In the genomic region with DNA sequence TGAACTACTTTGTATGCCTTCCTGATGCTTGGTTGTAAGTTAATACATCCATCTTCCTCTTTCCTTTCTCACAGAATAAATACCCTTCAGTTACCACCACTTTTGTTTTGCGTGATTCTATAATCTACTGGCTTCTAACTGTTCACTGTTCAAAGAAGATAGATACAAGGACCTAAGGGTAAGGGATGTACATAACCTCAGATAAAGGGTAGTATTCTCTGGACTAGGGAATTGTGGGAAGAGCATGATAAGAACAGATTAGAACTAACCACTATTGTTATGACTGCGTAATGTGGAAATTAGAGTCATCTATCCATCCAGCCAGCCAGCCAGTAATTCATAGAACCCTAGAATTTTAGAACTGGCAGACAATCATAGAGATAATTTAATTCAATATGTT, we compare ENCODE assay signal across 25 cellular contexts. TPM values are rescaled to one million over a fixed set of nuclear protein-coding genes. Genes with fewer than 3 reads are reported as not detected.
A peak's percentile ranks its signal among the peaks of the same experiment; 100 is the strongest.
DNase-seq lines count a peak whose midpoint lies in the region; FAIRE-seq and TF ChIP-seq lines count a peak whose summit lies in the region.
"Had no signal": no experiment of that assay in that cellular context is flagged by ENCODE, and none has a peak within 500 bp of the region (broad histone marks: within the 10 kb centered on the region; RNA-seq: fewer than 3 reads in every experiment).

No MANE protein-coding gene starts in this region.

- H3K4me1 Mint-ChIP-seq in Caco-2 (ENCODE audit: low read depth, unreplicated experiment) (peaks cover 49% of the 10 kb centered on the region), astrocyte (ENCODE audit: low read depth, unreplicated experiment) (peaks cover 11% of the 10 kb centered on the region), chondrocyte (ENCODE audit: low read depth) (peaks cover 21% of the 10 kb centered on the region)
- H3K4me1 Mint-ChIP-seq: CD4-positive, CD25-positive, alpha-beta regulatory T cell had no signal

- H3K9ac ChIP-seq in astrocyte (ENCODE audit: low read length), result no peak overlapping the region
- no peak overlapping the region for H3K9ac ChIP-seq in neural cell (ENCODE audit: low read length)
- H3K9ac ChIP-seq: BLaER1, KMS-11 had no signal

- H3K27ac ChIP-seq in astrocyte (ENCODE audit: low read depth, low read length) (no peak overlapping the region), neural cell (ENCODE audit: low read length) (peak overlapping the region; percentile 76), thyroid gland (no peak overlapping the region)
- H3K27ac ChIP-seq: BLaER1, KMS-11, Peyer's patch had no signal

- POLR2A ChIA-PET in Caco-2 (lab: Charles Lee), result interaction anchor here (0.6 to 1.9 kb wide), 3 partner anchors 10 to 70 kb away, joined by 3 to 6 read pairs (median 6); no protein-coding TSS in a partner anchor

- H3K27ac Mint-ChIP-seq in Caco-2 (ENCODE audit: unreplicated experiment), result peak overlapping the region; percentile 92
- no peak overlapping the region for H3K27ac Mint-ChIP-seq in astrocyte (ENCODE audit: unreplicated experiment)
- H3K27ac Mint-ChIP-seq in chondrocyte (ENCODE audit: unreplicated experiment), result no peak overlapping the region
- H3K27ac Mint-ChIP-seq: CD4-positive, CD25-positive, alpha-beta regulatory T cell; HFFc6 had no signal

- WGBS in thyroid gland, 2 donors, result 95 to 99% methylated on average over 2 of the region's 2 CpGs

- no peak for TF ChIP-seq POLR2A in thyroid gland (IDR thresholded peaks at IDR 0.05)

- H3K9me2 ChIP-seq in neural cell (ENCODE audit: insufficient read depth, low read length), result no peaks in the 10 kb centered on the region

- H3K36me3 ChIP-seq in Caco-2 (ENCODE audit: control insufficient read depth, insufficient read depth, low read length) (no peaks in the 10 kb centered on the region), astrocyte (ENCODE audit: insufficient read depth, low read length) (no peaks in the 10 kb centered on the region), neural cell (ENCODE audit: insufficient read depth, low read length) (no peaks in the 10 kb centered on the region), thyroid gland (no peaks in the 10 kb centered on the region)
- H3K36me3 ChIP-seq: BLaER1, HAP-1, Peyer's patch had no signal

- intact Hi-C loops in Caco-2 (cut with micrococcal nuclease; ENCODE audit: unreplicated experiment), result no loop called here
- intact Hi-C loops in thyroid gland (cut with DNase I), result no loop called here

- TF ChIP-seq CTCF in Caco-2 (IDR thresholded peaks at IDR 0.05; ENCODE audit: insufficient read depth in 1 of 2, low read depth in 1 of 2, low read length in 1 of 2, severe bottlenecking in 1 of 2, unreplicated experiment in 1 of 2) (no peak), astrocyte (IDR thresholded peaks at IDR 0.05; ENCODE audit: insufficient read depth, low read depth, low read length) (no peak), neural cell (IDR thresholded peaks at IDR 0.05; ENCODE audit: poor library complexity, severe bottlenecking) (no peak), thyroid gland (IDR thresholded peaks at IDR 0.05) (no peak), chondrocyte (IDR thresholded peaks at IDR 0.05) (no peak)

- H3K4me2 ChIP-seq in astrocyte (ENCODE audit: low read length) (no peak overlapping the region), neural cell (ENCODE audit: low read length) (no peak overlapping the region)
- H3K4me2 ChIP-seq: BLaER1, KMS-11 had no signal

- H3K9me3 ChIP-seq in Caco-2 (no peaks in the 10 kb centered on the region), astrocyte (ENCODE audit: insufficient read depth, low read depth, low read length) (no peaks in the 10 kb centered on the region), neural cell (ENCODE audit: low read length) (no peaks in the 10 kb centered on the region), thyroid gland (no peaks in the 10 kb centered on the region)
- H3K9me3 ChIP-seq: BLaER1, HAP-1, Peyer's patch had no signal

- H3K27me3 ChIP-seq in Caco-2 (replicated peaks; ENCODE audit: control insufficient read depth, insufficient read depth, low read length) (no peaks in the 10 kb centered on the region), astrocyte (ENCODE audit: insufficient read depth, low read length) (no peaks in the 10 kb centered on the region), neural cell (ENCODE audit: insufficient read depth, low read depth, low read length) (no peaks in the 10 kb centered on the region), thyroid gland (no peaks in the 10 kb centered on the region)
- H3K27me3 ChIP-seq: BLaER1, Peyer's patch had no signal

- no peak for TF ChIP-seq EP300 in neural cell (conservative IDR thresholded peaks at IDR 0.05; ENCODE audit: poor library complexity, severe bottlenecking)

- peaks cover 3% of the 10 kb centered on the region for H3F3A ChIP-seq in neural cell (ENCODE audit: insufficient read depth, low read length, poor library complexity, severe bottlenecking)

- H3K36me3 Mint-ChIP-seq in Caco-2 (ENCODE audit: insufficient read depth, unreplicated experiment), result no peaks in the 10 kb centered on the region
- H3K36me3 Mint-ChIP-seq in astrocyte (ENCODE audit: low read depth, unreplicated experiment), result no peaks in the 10 kb centered on the region
- H3K36me3 Mint-ChIP-seq in chondrocyte (ENCODE audit: low read depth), result peaks cover 2% of the 10 kb centered on the region
- H3K36me3 Mint-ChIP-seq: CD4-positive, CD25-positive, alpha-beta regulatory T cell had no signal

- no peaks in the 10 kb centered on the region for H3K9me3 Mint-ChIP-seq in Caco-2 (ENCODE audit: unreplicated experiment)
- H3K9me3 Mint-ChIP-seq in astrocyte (ENCODE audit: unreplicated experiment), result peaks cover 1% of the 10 kb centered on the region
- H3K9me3 Mint-ChIP-seq in chondrocyte (ENCODE audit: low read depth), result no peaks in the 10 kb centered on the region
- H3K9me3 Mint-ChIP-seq: HFFc6 had no signal

- CTCF ChIA-PET in Caco-2 (lab: Charles Lee), result interaction anchor here (0.7 to 1.6 kb wide), 3 partner anchors 35 to 81 kb away, joined by 3 to 4 read pairs (median 4); no protein-coding TSS in a partner anchor

- no peak for TF ChIP-seq RAD21 in neural cell (conservative IDR thresholded peaks at IDR 0.05)

- FAIRE-seq in astrocyte (lab: Jason Lieb, UNC), result no peak
- FAIRE-seq: GM12891 had no signal

- H3K27me3 Mint-ChIP-seq in Caco-2 (ENCODE audit: insufficient read depth, unreplicated experiment), result no peaks in the 10 kb centered on the region
- peaks cover 5% of the 10 kb centered on the region for H3K27me3 Mint-ChIP-seq in astrocyte (ENCODE audit: low read depth, unreplicated experiment)
- peaks cover 4% of the 10 kb centered on the region for H3K27me3 Mint-ChIP-seq in chondrocyte (ENCODE audit: low read depth)

- H3K4me3 Mint-ChIP-seq in Caco-2 (ENCODE audit: unreplicated experiment) (no peak overlapping the region), astrocyte (ENCODE audit: unreplicated experiment) (no peak overlapping the region), chondrocyte (ENCODE audit: unreplicated experiment) (no peak overlapping the region)
- H3K4me3 Mint-ChIP-seq: CD4-positive, CD25-positive, alpha-beta regulatory T cell; HFFc6 had no signal

- H4K20me1 ChIP-seq in astrocyte (ENCODE audit: insufficient read depth, low read length) (no peaks in the 10 kb centered on the region), neural cell (ENCODE audit: insufficient read depth) (no peaks in the 10 kb centered on the region)
- H4K20me1 ChIP-seq: BLaER1 had no signal

- H3K79me2 ChIP-seq in astrocyte (ENCODE audit: insufficient read depth, low read length) (no peaks in the 10 kb centered on the region), neural cell (replicated peaks; ENCODE audit: insufficient read depth, low read length) (peaks cover 90% of the 10 kb centered on the region)

- H3K4me3 ChIP-seq in Caco-2 (ENCODE audit: low read depth, low read length) (no peak overlapping the region), astrocyte (ENCODE audit: insufficient read depth, low read depth, low read length) (no peak overlapping the region), neural cell (ENCODE audit: low read length) (peak overlapping the region; percentile 46), thyroid gland (replicated peaks in 1 of 3) (no peak overlapping the region)
- H3K4me3 ChIP-seq: BLaER1, HAP-1, Peyer's patch had no signal

- no peak for DNase-seq in Caco-2
- peak; percentile 70 for DNase-seq in OCI-M2 (lab: John Stamatoyannopoulos, UW; ENCODE audit: unreplicated experiment)
- peak; percentile 16 for DNase-seq in astrocyte (ENCODE audit: low read depth)
- DNase-seq in COLO668 (lab: John Stamatoyannopoulos, UW; ENCODE audit: unreplicated experiment), result no peak
- DNase-seq in thyroid gland, result no peak
- DNase-seq in chondrocyte (ENCODE audit: low spot score), result no peak
- DNase-seq: CD4-positive, CD25-positive, alpha-beta regulatory T cell; COR-L47; DMS 273 treated with DMSO at 0.1 percent for 48 hours; DMS79 treated with DMSO at 0.1 percent for 48 hours; GF-D8; GOT3; HFFc6; IMR-90; MM.1S; NCI-H2029; NCI-H446 treated with DMSO at 0.1 percent for 48 hours; NCI-H526 treated with DMSO at 0.1 percent for 48 hours; Peyer's patch; SHP77 treated with DMSO at 0.1 percent for 48 hours had no signal

- H3K4me1 ChIP-seq in Caco-2 (peaks cover 65% of the 10 kb centered on the region), astrocyte (ENCODE audit: insufficient read depth, low read length) (peaks cover 13% of the 10 kb centered on the region), thyroid gland (peaks cover 0 to 16% of the 10 kb centered on the region in 2 donors)

- H2AFZ ChIP-seq in astrocyte (ENCODE audit: low read depth, low read length) (no peak overlapping the region), neural cell (ENCODE audit: low read depth, low read length) (no peak overlapping the region)

- BruUV-seq in Caco-2 (replicated peaks; lab: Mats Ljungman, UMichigan), result no TSS peak

RNA-seq across cellular contexts. Expression of gene MAP6, which starts 36.4 kb away (rescaled TPM):
- 22.8 and 27.2 TPM in 2 replicates for total RNA-seq in Caco-2 (2022)
- total RNA-seq in astrocyte, result 3.0 and 3.9 TPM in 2 replicates
- 178 and 200 TPM in 2 replicates for polyA plus RNA-seq in neural cell
- polyA minus RNA-seq in neural cell, result 238 and 260 TPM in 2 replicates
- total RNA-seq in thyroid gland, result 10 to 100 TPM in 1 of 4 donors, 1 to 10 TPM in 3; 4.8 to 13.8 (median 9.4) TPM
- 14.2 to 26.4 TPM (median 25.9 TPM) in 3 replicates for total RNA-seq in chondrocyte
- polyA plus RNA-seq: CD4-positive, CD25-positive, alpha-beta regulatory T cell had no signal

Comparison
In these comparisons a context has a peak if more than half of its experiments do, and no peak if none do; other contexts are left out.
1. DNase-seq: peak in OCI-M2 (single experiment) and astrocyte (single experiment); none in Caco-2 (0 of 2), COLO668 (single experiment), thyroid gland (0 of 2) and chondrocyte (single experiment).